Comparison of ENCODE assay signal across 6 cellular contexts in the genomic region with DNA sequence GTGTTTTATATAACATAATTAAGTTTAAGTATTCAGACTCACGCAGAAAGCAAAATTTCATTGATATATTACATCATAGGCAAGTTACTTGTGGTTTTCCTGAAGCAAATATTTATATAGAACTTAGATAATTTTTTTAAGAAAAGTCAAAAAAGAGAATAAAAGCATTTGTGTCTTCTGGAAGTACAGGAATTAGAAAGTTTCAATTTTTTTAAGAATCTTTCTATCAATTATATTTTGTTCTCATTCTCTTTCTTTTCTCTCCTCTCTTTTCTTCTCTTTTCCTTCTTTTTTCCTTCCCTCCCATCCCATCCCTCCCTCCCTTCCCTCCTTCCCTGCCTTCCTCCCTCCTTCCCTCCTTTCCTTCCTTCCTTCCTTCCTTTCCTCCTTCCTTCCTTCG.
"Had no signal": no experiment of that assay in that cellular context is flagged by ENCODE, and none has a peak within 500 bp of the region (broad histone marks: within the 10 kb centered on the region; RNA-seq: fewer than 3 reads in every experiment).

No MANE protein-coding gene starts in this region.

- FAIRE-seq: HTR-8/SVneo had no signal

- DNase-seq: IMR-90, KBM-7, KG1 had no signal

- H3K4me2 ChIP-seq: KMS-11 had no signal

- H3K9ac ChIP-seq: KMS-11 had no signal

- H3K27ac ChIP-seq: HL-60, KMS-11 had no signal
